In genomic region chr10:114326794-114327193, GRCh38 we compare ENCODE assay signal across 20 cellular contexts.
DNase-seq lines count a peak whose midpoint lies in the region; ATAC-seq and TF ChIP-seq lines count a peak whose summit lies in the region.
"Had no signal": no experiment of that assay in that cellular context is flagged by ENCODE, and none has a peak within 500 bp of the region (broad histone marks: within the 10 kb centered on the region; RNA-seq: fewer than 3 reads in every experiment).

No MANE protein-coding gene starts in this region.

- H3K4me3 ChIP-seq in RWPE2 (ENCODE audit: severe bottlenecking), result no peak overlapping the region
- H3K4me3 ChIP-seq in osteoblast (ENCODE audit: insufficient read depth, low read length), result no peak overlapping the region
- H3K4me3 ChIP-seq: BLaER1 treated with 17β-estradiol and CSF1 and Interleukin-3, amounts not matched to agents 10 nM and 100 nM; GM12878 had no signal

- no peak overlapping the region for H2AFZ ChIP-seq in osteoblast (ENCODE audit: low read length)

- no peak for TF ChIP-seq CTCF in RWPE2 (IDR thresholded peaks at IDR 0.05; ENCODE audit: poor library complexity, severe bottlenecking)
- TF ChIP-seq CTCF in osteoblast (IDR thresholded peaks at IDR 0.05; ENCODE audit: extremely low read depth, low read depth, low read length), result no peak

- H3K36me3 ChIP-seq in RWPE2 (ENCODE audit: low read depth) (no peaks in the 10 kb centered on the region; the same call in 1 of the 2 replicates), osteoblast (ENCODE audit: insufficient read depth, low read length) (no peaks in the 10 kb centered on the region)
- H3K36me3 ChIP-seq: BLaER1 treated with 17β-estradiol and CSF1 and Interleukin-3, amounts not matched to agents 10 nM and 100 nM had no signal

- POLR2A ChIA-PET in activated CD4-positive, alpha-beta T cell treated with anti-CD3 and anti-CD28 coated beads, Interleukin-2, amount 10 ng/mL, durations not matched to agents 7 days and 5 days (lab: Charles Lee), result no interaction called here

- no peaks in the 10 kb centered on the region for H3K9me3 Mint-ChIP-seq in activated CD4-positive, alpha-beta T cell treated with anti-CD3 and anti-CD28 coated beads, Interleukin-2, amount 10 ng/mL, durations not matched to agents 7 days and 5 days
- H3K9me3 Mint-ChIP-seq: CD8-positive, alpha-beta T cell; H9 had no signal

- H3K4me1 Mint-ChIP-seq in activated CD4-positive, alpha-beta T cell treated with anti-CD3 and anti-CD28 coated beads, Interleukin-2, amount 10 ng/mL, durations not matched to agents 7 days and 5 days, result no peaks in the 10 kb centered on the region
- H3K4me1 Mint-ChIP-seq: B cell, IgD-negative memory B cell had no signal

- H3K27me3 Mint-ChIP-seq in activated CD4-positive, alpha-beta T cell treated with anti-CD3 and anti-CD28 coated beads, Interleukin-2, amount 10 ng/mL, durations not matched to agents 7 days and 5 days, result no peaks in the 10 kb centered on the region
- H3K27me3 Mint-ChIP-seq: B cell had no signal

- no peak for DNase-seq in activated CD4-positive, alpha-beta T cell treated with anti-CD3 and anti-CD28 coated beads, Interleukin-2, amount 10 ng/mL, durations not matched to agents 7 days and 5 days
- DNase-seq in activated CD4-positive, alpha-beta T cell treated with anti-CD3 and anti-CD28 coated beads for 48 hours, result no peak
- no peak for DNase-seq in RWPE2 (ENCODE audit: low spot score)
- peak; percentile 49 for DNase-seq in osteoblast (ENCODE audit: insufficient read length, low spot score, missing footprints)
- no peak for DNase-seq in activated gamma-delta T cell treated with Interleukin-2 at 50 U/mL for 16 hours
- no peak for DNase-seq in NCI-H1105 treated with DMSO at 0.1 percent for 48 hours (lab: John Stamatoyannopoulos, UW)
- DNase-seq: CD8-positive, alpha-beta T cell; COR-L47; DMS 273 treated with DMSO at 0.1 percent for 48 hours; DMS53; DND-41; EL; H9 had no signal

- peak overlapping the region; percentile 73 for H3K27ac Mint-ChIP-seq in activated CD4-positive, alpha-beta T cell treated with anti-CD3 and anti-CD28 coated beads, Interleukin-2, amount 10 ng/mL, durations not matched to agents 7 days and 5 days
- H3K27ac Mint-ChIP-seq: B cell; CD8-positive, alpha-beta T cell; IgD-negative memory B cell had no signal

- H3K9me3 ChIP-seq in RWPE2 (ENCODE audit: severe bottlenecking), result no peaks in the 10 kb centered on the region
- H3K9me3 ChIP-seq in osteoblast (ENCODE audit: low read depth, low read length), result no peaks in the 10 kb centered on the region
- H3K9me3 ChIP-seq: BLaER1 treated with 17β-estradiol and CSF1 and Interleukin-3, amounts not matched to agents 10 nM and 100 nM had no signal

- H4K20me1 ChIP-seq in osteoblast (ENCODE audit: insufficient read depth, low read length), result no peaks in the 10 kb centered on the region
- H4K20me1 ChIP-seq: BLaER1 treated with 17β-estradiol and CSF1 and Interleukin-3, amounts not matched to agents 10 nM and 100 nM had no signal

- no peak overlapping the region for H3K4me3 Mint-ChIP-seq in activated CD4-positive, alpha-beta T cell treated with anti-CD3 and anti-CD28 coated beads, Interleukin-2, amount 10 ng/mL, durations not matched to agents 7 days and 5 days
- H3K4me3 Mint-ChIP-seq: B cell; CD8-positive, alpha-beta T cell; H9; IgD-negative memory B cell had no signal

- H3K4me2 ChIP-seq in osteoblast (ENCODE audit: insufficient read depth, low read length), result no peak overlapping the region

- H3K27me3 ChIP-seq in RWPE2 (ENCODE audit: insufficient read depth, poor library complexity, severe bottlenecking) (no peaks in the 10 kb centered on the region), osteoblast (ENCODE audit: insufficient read depth, low read length) (no peaks in the 10 kb centered on the region)
- H3K27me3 ChIP-seq: BLaER1 treated with 17β-estradiol and CSF1 and Interleukin-3, amounts not matched to agents 10 nM and 100 nM had no signal

- H3K4me1 ChIP-seq in RWPE2 (ENCODE audit: insufficient read depth, poor library complexity, severe bottlenecking) (peaks cover 3% of the 10 kb centered on the region), osteoblast (ENCODE audit: insufficient read depth, low read length) (no peaks in the 10 kb centered on the region)

- H3K36me3 Mint-ChIP-seq in activated CD4-positive, alpha-beta T cell treated with anti-CD3 and anti-CD28 coated beads, Interleukin-2, amount 10 ng/mL, durations not matched to agents 7 days and 5 days (ENCODE audit: low read depth), result no peaks in the 10 kb centered on the region
- H3K36me3 Mint-ChIP-seq: CD8-positive, alpha-beta T cell had no signal

- no peak overlapping the region for H3K27ac ChIP-seq in RWPE2 (ENCODE audit: poor library complexity, severe bottlenecking)
- no peak overlapping the region for H3K27ac ChIP-seq in osteoblast (ENCODE audit: low read depth, low read length)
- H3K27ac ChIP-seq: 22Rv1; BLaER1 treated with 17β-estradiol and CSF1 and Interleukin-3, amounts not matched to agents 10 nM and 100 nM had no signal

- no peaks in the 10 kb centered on the region for H3K79me2 ChIP-seq in osteoblast (ENCODE audit: insufficient read depth, low read length)

- CTCF ChIA-PET in activated CD4-positive, alpha-beta T cell treated with anti-CD3 and anti-CD28 coated beads, Interleukin-2, amount 10 ng/mL, durations not matched to agents 7 days and 5 days (lab: Charles Lee), result no interaction called here

- peak; percentile 62; the same call in 2 of the 3 replicates for ATAC-seq in RWPE2 (ENCODE audit: low read depth)
- no peak for ATAC-seq in HG03280 (IDR thresholded peaks at IDR 0.05; ENCODE audit: unreplicated experiment)
- ATAC-seq: CD8-positive, alpha-beta T cell; GM12878; HepG2 had no signal
